In genomic region chrX:153411988-153412574, GRCh38 we compare ENCODE assay signal across 1 cellular context.
TF ChIP-seq lines count a peak whose summit lies in the region.

No MANE protein-coding gene starts in this region.

TF ChIP-seq in K562, 482 proteins besides CTCF, POLR2A, EP300 and RAD21:
- TF ChIP-seq TARDBP (IDR thresholded peaks at IDR 0.05), result no peak
- TF ChIP-seq SRF (CRISPR knock-in tag; IDR thresholded peaks at IDR 0.05), result no peak
- TF ChIP-seq RREB1 (CRISPR knock-in tag; IDR thresholded peaks at IDR 0.05), result no peak
- 0 out of 2 replicates have a peak, but pooled peaks have one; percentile 25 for TF ChIP-seq HNRNPL (IDR thresholded peaks at IDR 0.05; ENCODE audit: low read depth, low read length)
